21 cellular contexts compared by ENCODE assay signal in genomic region chr5:54361683-54362411, GRCh38. TPM values are rescaled to one million over a fixed set of nuclear protein-coding genes. Genes with fewer than 3 reads are reported as not detected.
DNase-seq lines count a peak whose midpoint lies in the region; ATAC-seq, FAIRE-seq and TF ChIP-seq lines count a peak whose summit lies in the region.
"Had no signal": no experiment of that assay in that cellular context is flagged by ENCODE, and none has a peak within 500 bp of the region (broad histone marks: within the 10 kb centered on the region; RNA-seq: fewer than 3 reads in every experiment).

No MANE protein-coding gene starts in this region.

- peaks cover 6 to 22% of the 10 kb centered on the region in 2 experiments for H3K4me1 ChIP-seq in SK-N-SH (ENCODE audit: control insufficient read depth in 1 of 2, insufficient read depth in 2 of 2, low read depth in 1 of 2, low read length in 1 of 2)
- H3K4me1 ChIP-seq in HepG2 (ENCODE audit: insufficient read depth, low read length), result peaks cover 11% of the 10 kb centered on the region
- no peaks in the 10 kb centered on the region for H3K4me1 ChIP-seq in uterus
- H3K4me1 ChIP-seq: BE2C had no signal

- TF ChIP-seq RAD21 in SK-N-SH (IDR thresholded peaks at IDR 0.05; ENCODE audit: low read length) (no peak), HepG2 (CRISPR knock-in tag; IDR thresholded peaks at IDR 0.05) (no peak)

- no peaks in the 10 kb centered on the region for H4K20me1 ChIP-seq in SK-N-SH (ENCODE audit: insufficient read depth)
- no peaks in the 10 kb centered on the region for H4K20me1 ChIP-seq in HepG2 (ENCODE audit: insufficient read depth, low read length)

- ATAC-seq in SK-N-SH treated with all-trans-retinoic acid at 6 μM for 48 hours (no peak), HepG2 (peak; percentile 30; the same call in 1 of the 3 replicates), GM21737 (IDR thresholded peaks at IDR 0.05; ENCODE audit: unreplicated experiment) (no peak)

- H3K27ac ChIP-seq in SK-N-SH (ENCODE audit: low read depth in 2 of 2, low read length in 1 of 2), result peak overlapping the region; percentile 63 to 77; a peak in 3 of 4 replicates
- H3K27ac ChIP-seq in HepG2 (ENCODE audit: extremely low read length, insufficient read depth, low read length), result no peak overlapping the region
- H3K27ac ChIP-seq in uterus, result peak overlapping the region in 1 of 2 donors; percentile 54
- no peak overlapping the region for H3K27ac ChIP-seq in caudate nucleus (ENCODE audit: low read depth, low read length)

- TF ChIP-seq POLR2A in HepG2 (IDR thresholded peaks at IDR 0.05; ENCODE audit: insufficient read depth in 1 of 2, low read depth in 2 of 2, low read length in 2 of 2) (no peak), uterus (IDR thresholded peaks at IDR 0.05) (no peak)

- POLR2A ChIA-PET in SK-N-SH (lab: Yijun Ruan, JAX) (no interaction called here), HepG2 (lab: Yijun Ruan, JAX) (no interaction called here)

- CTCF ChIA-PET in SK-N-SH (lab: Yijun Ruan, JAX), result no interaction called here
- CTCF ChIA-PET in HepG2 (lab: Yijun Ruan, JAX; ENCODE audit: low intra/inter-chr PET ratio, low total read pairs), result no interaction called here

- H2AFZ ChIP-seq in SK-N-SH (ENCODE audit: low read depth) (no peak overlapping the region), HepG2 (ENCODE audit: low read length) (no peak overlapping the region)

- H3K9me3 ChIP-seq in SK-N-SH, result no peaks in the 10 kb centered on the region
- no peaks in the 10 kb centered on the region for H3K9me3 ChIP-seq in HepG2 (ENCODE audit: low read length)
- no peaks in the 10 kb centered on the region for H3K9me3 ChIP-seq in uterus
- H3K9me3 ChIP-seq: BE2C had no signal

- DNase-seq in SK-N-SH (no peak), fibroblast of the aortic adventitia (ENCODE audit: low read depth) (peak; percentile 68), HepG2 (ENCODE audit: low spot score) (no peak), uterus (peak; percentile 45 to 50), caudate nucleus (lab: John Stamatoyannopoulos, UW) (no peak), osteocyte (ENCODE audit: extremely low spot score, unreplicated experiment) (no peak)
- DNase-seq: 8988T; activated CD4-positive, alpha-beta T cell treated with anti-CD3 and anti-CD28 coated beads, Interleukin-2, amount 50 U/mL, for 1 hour; BE2C; cerebellar nuclear complex; MM.1S; NCI-H1436; NCI-H510A; stimulated activated naive CD4-positive, alpha-beta T cell treated with Interleukin-2 at 50 U/mL for 16 hours; T-helper 2 cell had no signal

- H3K4me3 Mint-ChIP-seq in osteocyte (ENCODE audit: unreplicated experiment), result no peak overlapping the region
- H3K4me3 Mint-ChIP-seq: activated naive CD8-positive, alpha-beta T cell; IgD-negative memory B cell had no signal

- H3K27ac Mint-ChIP-seq in osteocyte (ENCODE audit: unreplicated experiment), result no peak overlapping the region
- H3K27ac Mint-ChIP-seq: activated naive CD8-positive, alpha-beta T cell; activated T-helper 2 cell treated with anti-CD3 and anti-CD28 coated beads, Interferon-gamma antibody, Interleukin-2, Interleukin-4, amounts not matched to agents 10 μg/mL and 5 μg/mL and 100 μg/mL, durations not matched to agents 14 hours and 24 hours and 36 hours; IgD-negative memory B cell had no signal

- no TSS peak for BruUV-seq in HepG2 (replicated peaks; lab: Mats Ljungman, UMichigan)

- H3K36me3 Mint-ChIP-seq in osteocyte (ENCODE audit: unreplicated experiment), result no peaks in the 10 kb centered on the region
- H3K36me3 Mint-ChIP-seq: activated naive CD8-positive, alpha-beta T cell; IgD-negative memory B cell had no signal

- H3K27me3 ChIP-seq in SK-N-SH (ENCODE audit: insufficient read depth) (no peaks in the 10 kb centered on the region), HepG2 (ENCODE audit: control insufficient read depth in 1 of 2, insufficient read depth in 2 of 2, low read length in 2 of 2) (no peaks in the 10 kb centered on the region; a peak in 1 of 5 replicates), uterus (no peaks in the 10 kb centered on the region)
- H3K27me3 ChIP-seq: BE2C had no signal

- H3K9me2 ChIP-seq in SK-N-SH, result no peaks in the 10 kb centered on the region

- TF ChIP-seq EP300 in SK-N-SH (IDR thresholded peaks at IDR 0.05; ENCODE audit: borderline replicate concordance in 1 of 2, low read depth in 1 of 2, low read length in 1 of 2) (no peak), HepG2 (IDR thresholded peaks at IDR 0.05; ENCODE audit: low read depth in 2 of 2, low read length in 2 of 2) (no peak), HepG2 (CRISPR knock-in tag; IDR thresholded peaks at IDR 0.05; ENCODE audit: borderline replicate concordance) (no peak)

- H3F3A ChIP-seq in SK-N-SH (replicated peaks; ENCODE audit: insufficient read depth), result peaks cover 33% of the 10 kb centered on the region

- peak overlapping the region; percentile 25; the same call in 1 of the 2 replicates for H3K4me2 ChIP-seq in SK-N-SH
- H3K4me2 ChIP-seq in HepG2 (ENCODE audit: low read depth, low read length), result no peak overlapping the region

- in situ Hi-C loops in HepG2 (cut with HindIII; ENCODE audit: extremely low pct_ligation_motif_present, low pct_unique_long_range_greater_than_20kb), result no loop called here

- H3K79me2 ChIP-seq in SK-N-SH (ENCODE audit: insufficient read depth) (no peaks in the 10 kb centered on the region), HepG2 (ENCODE audit: insufficient read depth, low read length) (no peaks in the 10 kb centered on the region)

- H3K36me3 ChIP-seq in SK-N-SH (replicated peaks in 1 of 2; ENCODE audit: control insufficient read depth in 1 of 2, insufficient read depth in 2 of 2, low read length in 1 of 2) (no peaks in the 10 kb centered on the region), HepG2 (replicated peaks in 1 of 2; ENCODE audit: control insufficient read depth in 1 of 2, insufficient read depth in 2 of 2, low read length in 2 of 2) (no peaks in the 10 kb centered on the region), uterus (no peaks in the 10 kb centered on the region)
- H3K36me3 ChIP-seq: BE2C had no signal

- H3K9ac ChIP-seq in SK-N-SH, result no peak overlapping the region
- H3K9ac ChIP-seq in HepG2 (ENCODE audit: insufficient read depth, low read depth, low read length), result no peak overlapping the region

- WGBS in SK-N-SH (ENCODE audit: low lambda C conversion rate), result 51% methylated on average over 6 of the region's 6 CpGs
- 2% methylated on average over 6 of the region's 6 CpGs for WGBS in HepG2 (ENCODE audit: low lambda C conversion rate)

- intact Hi-C loops in HepG2 (cut with micrococcal nuclease; ENCODE audit: unreplicated experiment), result no loop called here
- intact Hi-C loops in uterus (cut with DNase I; ENCODE audit: low total_unique reads), result no loop called here

- no peak for TF ChIP-seq CTCF in SK-N-SH (IDR thresholded peaks at IDR 0.05)
- TF ChIP-seq CTCF in fibroblast of the aortic adventitia (IDR thresholded peaks at IDR 0.05; ENCODE audit: insufficient read depth, low read length), result no peak
- no peak for TF ChIP-seq CTCF in HepG2 (CRISPR knock-in tag; IDR thresholded peaks at IDR 0.05)
- TF ChIP-seq CTCF in uterus (IDR thresholded peaks at IDR 0.05), result no peak
- TF ChIP-seq CTCF in osteocyte (IDR thresholded peaks at IDR 0.05), result no peak

- H3K4me3 ChIP-seq in SK-N-SH (ENCODE audit: low read depth in 2 of 2, low read length in 1 of 2) (no peak overlapping the region), fibroblast of the aortic adventitia (ENCODE audit: low read depth, low read length) (no peak overlapping the region), HepG2 (replicated peaks in 1 of 3; ENCODE audit: insufficient read depth in 1 of 3, low read depth in 2 of 3, low read length in 3 of 3) (no peak overlapping the region), uterus (no peak overlapping the region)
- H3K4me3 ChIP-seq: smooth muscle cell had no signal

- H3K9me3 Mint-ChIP-seq in osteocyte (ENCODE audit: unreplicated experiment), result no peaks in the 10 kb centered on the region
- H3K9me3 Mint-ChIP-seq: activated T-helper 2 cell treated with anti-CD3 and anti-CD28 coated beads, Interferon-gamma antibody, Interleukin-2, Interleukin-4, amounts not matched to agents 10 μg/mL and 5 μg/mL and 100 μg/mL, durations not matched to agents 14 hours and 24 hours and 36 hours; IgD-negative memory B cell had no signal

- FAIRE-seq in HepG2 (lab: Jason Lieb, UNC), result no peak

- H3K27me3 Mint-ChIP-seq in osteocyte (ENCODE audit: unreplicated experiment), result peaks cover 45% of the 10 kb centered on the region

- peaks cover 7% of the 10 kb centered on the region for H3K4me1 Mint-ChIP-seq in osteocyte (ENCODE audit: unreplicated experiment)

TF ChIP-seq in SK-N-SH treated with all-trans-retinoic acid at 6 μM for 48 hours, 23 proteins besides CTCF, POLR2A, EP300 and RAD21 (continues in another document):
- no peak for TF ChIP-seq ZFP3 (CRISPR knock-in tag; IDR thresholded peaks at IDR 0.05)

RNA-seq across cellular contexts. Expression of gene ARL15, which starts 51.5 kb away (rescaled TPM):
- polyA plus RNA-seq in SK-N-SH (2012; rRNA removed), result 6.4 and 11.0 TPM in 2 replicates
- 10.4 and 10.5 TPM in 2 replicates for polyA plus RNA-seq in SK-N-SH (2012; cell fraction: cytosol; rRNA removed)
- polyA plus RNA-seq in SK-N-SH (2012; cell fraction: nucleus; rRNA removed), result 6.2 and 10.4 TPM in 2 replicates
- total RNA-seq in fibroblast of the aortic adventitia (ENCODE audit: low replicate concordance), result 5.4 and 22.0 TPM in 2 replicates
- total RNA-seq in HepG2 (2016; rRNA removed; fragmentation: Illumina TruSeq; extraction: Trizol), result 7.7 and 11.5 TPM in 2 replicates
- 1.9 and 2.0 TPM in 2 replicates for total RNA-seq in HepG2 (2016; cell fraction: cytosol; rRNA removed; fragmentation: Illumina TruSeq; extraction: Trizol; ENCODE audit: low read depth)
- 9.2 and 12.1 TPM in 2 replicates for total RNA-seq in HepG2 (2016; cell fraction: insoluble cytoplasmic fraction; rRNA removed; fragmentation: Illumina TruSeq; extraction: Trizol)
- total RNA-seq in HepG2 (2016; cell fraction: membrane; rRNA removed; fragmentation: Illumina TruSeq; extraction: Trizol), result 3.7 and 4.3 TPM in 2 replicates
- 23.1 and 24.2 TPM in 2 replicates for total RNA-seq in HepG2 (2016; cell fraction: nucleus; rRNA removed; fragmentation: Illumina TruSeq; extraction: Trizol)
- polyA plus RNA-seq in HepG2 (2011; rRNA removed), result 2.2 and 2.5 TPM in 2 replicates
- 2.3 and 2.4 TPM in 2 replicates for polyA plus RNA-seq in HepG2 (2011; cell fraction: cytosol; rRNA removed)
- polyA plus RNA-seq in HepG2 (2011; cell fraction: nucleus; rRNA removed), result 1.7 and 2.1 TPM in 2 replicates
- polyA plus RNA-seq in HepG2 (2012), result 3.0 and 3.1 TPM in 2 replicates
- polyA plus RNA-seq in HepG2 (2016; cell fraction: cytosol; fragmentation: Illumina TruSeq; extraction: Trizol; ENCODE audit: low read depth), result 0.65 and 0.67 TPM in 2 replicates
- 10.9 and 13.0 TPM in 2 replicates for polyA plus RNA-seq in HepG2 (2016; cell fraction: insoluble cytoplasmic fraction; fragmentation: Illumina TruSeq; extraction: Trizol; ENCODE audit: low read depth)
- polyA plus RNA-seq in HepG2 (2016; cell fraction: membrane; fragmentation: Illumina TruSeq; extraction: Trizol; ENCODE audit: low read depth), result 1.6 and 2.5 TPM in 2 replicates
- 4.2 and 4.8 TPM in 2 replicates for polyA plus RNA-seq in HepG2 (2016; cell fraction: nucleus; fragmentation: Illumina TruSeq; extraction: Trizol; ENCODE audit: insufficient read depth, low read depth)
- 13.7 and 32.5 TPM in 2 replicates for polyA minus RNA-seq in HepG2 (2011; rRNA and poly(A)+ RNA removed; ENCODE audit: low replicate concordance)
- 4.5 and 9.4 TPM in 2 replicates for polyA minus RNA-seq in HepG2 (2011; cell fraction: cytosol; rRNA and poly(A)+ RNA removed)
- polyA minus RNA-seq in HepG2 (2011; cell fraction: nucleus; rRNA and poly(A)+ RNA removed), result 35.5 and 38.8 TPM in 2 replicates
- total RNA-seq in uterus, result 100 to 1,000 TPM in 1 of 4 donors, 10 to 100 TPM in 3; 36.2 to 338 (median 69.0) TPM
- 16.0 and 16.6 TPM in 2 replicates for total RNA-seq in osteocyte

Comparison
In these comparisons a context has a peak if more than half of its experiments do, and no peak if none do; other contexts are left out.
1. DNase-seq: peak in fibroblast of the aortic adventitia (single experiment) and uterus (2 of 2); none in SK-N-SH (single experiment), HepG2 (single experiment), caudate nucleus (0 of 61) and osteocyte (single experiment).
2. H3K27ac ChIP-seq: peak in SK-N-SH (2 of 2); none in HepG2 (single experiment) and caudate nucleus (single experiment).
3. Of the 25 proteins assayed by ChIP-seq in both HepG2 and SK-N-SH: peak only in HepG2: none; only in SK-N-SH: FOXM1; in both: none; in neither: 24.